1 cellular context compared by ENCODE assay signal in genomic region chr7:46512901-46513431, GRCh38.
TF ChIP-seq lines count a peak whose summit lies in the region.

No MANE protein-coding gene starts in this region.

TF ChIP-seq in A549, 52 proteins besides CTCF, POLR2A, EP300 and RAD21 (continued from another document):
- TF ChIP-seq MAX (IDR thresholded peaks at IDR 0.05) (peak; percentile 20; the same call in 1 of the 2 replicates), E2F6 (IDR thresholded peaks at IDR 0.05; ENCODE audit: borderline replicate concordance, low read depth) (no peak)
